ENCODE assay signal across 27 cellular contexts in the genomic region with DNA sequence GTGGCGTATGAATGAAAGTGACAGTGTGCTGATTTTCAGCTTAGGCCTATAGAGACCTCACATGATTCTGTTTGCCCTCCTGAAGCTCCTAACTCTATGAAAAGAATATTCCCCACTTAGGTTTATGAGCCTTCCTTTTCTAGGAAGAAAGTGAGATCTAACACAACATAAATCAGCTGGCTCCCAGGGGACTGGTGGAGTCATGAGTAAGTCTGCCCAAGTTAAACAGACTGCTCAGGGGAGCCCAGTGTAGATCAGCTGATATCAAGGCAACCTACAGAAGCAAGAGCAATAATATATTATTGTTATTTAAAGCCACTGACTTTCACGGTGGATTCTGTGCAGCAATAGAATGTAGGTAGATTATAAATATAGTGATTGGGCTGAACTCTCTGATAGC.
"Had no signal": no experiment of that assay in that cellular context is flagged by ENCODE, and none has a peak within 500 bp of the region (broad histone marks: within the 10 kb centered on the region; RNA-seq: fewer than 3 reads in every experiment).

No MANE protein-coding gene starts in this region.

- DNase-seq: activated CD4-positive, alpha-beta T cell treated with anti-CD3 and anti-CD28 coated beads, Interleukin-2, amount 10 ng/mL, durations not matched to agents 24 days and 14 days; activated CD4-positive, alpha-beta T cell treated with anti-CD3 and anti-CD28 coated beads, Interleukin-2, amount 50 U/mL, for 4 hours; activated CD8-positive, alpha-beta T cell treated with anti-CD3 and anti-CD28 coated beads for 36 hours; activated effector memory CD4-positive, alpha-beta T cell treated with anti-CD3 and anti-CD28 coated beads, Interleukin-2, amount 50 U/mL, for 16 hours; activated naive CD4-positive, alpha-beta T cell; activated naive CD4-positive, alpha-beta T cell treated with anti-CD3 and anti-CD28 coated beads, Interleukin-2, amount 50 U/mL, for 16 hours; activated naive CD8-positive, alpha-beta T cell treated with anti-CD3 and anti-CD28 coated beads for 36 hours; activated T-cell treated with anti-CD3 and anti-CD28 coated beads, Interleukin-2, amount 50 U/mL, for 1 hour; activated T-cell treated with anti-CD3 and anti-CD28 coated beads, Interleukin-2, amount 50 U/mL, for 72 hours; amniotic stem cell; aorta; Karpas-422; KBM-7; NCI-H1048; NCI-H1436 treated with DMSO at 0.1 percent for 48 hours; NCI-H1694 treated with DMSO at 0.1 percent for 48 hours; NCI-H2029; NCI-H2171 treated with DMSO at 0.1 percent for 48 hours; NCI-H2227 treated with DMSO at 0.1 percent for 48 hours; NCI-H446; NCI-H524; PC-3; Peyer's patch; RPMI8226; SHP77 treated with DMSO at 0.1 percent for 48 hours; T-cell; T-helper 17 cell had no signal
